ENCODE assay signal across 8 cellular contexts in the genomic region with DNA sequence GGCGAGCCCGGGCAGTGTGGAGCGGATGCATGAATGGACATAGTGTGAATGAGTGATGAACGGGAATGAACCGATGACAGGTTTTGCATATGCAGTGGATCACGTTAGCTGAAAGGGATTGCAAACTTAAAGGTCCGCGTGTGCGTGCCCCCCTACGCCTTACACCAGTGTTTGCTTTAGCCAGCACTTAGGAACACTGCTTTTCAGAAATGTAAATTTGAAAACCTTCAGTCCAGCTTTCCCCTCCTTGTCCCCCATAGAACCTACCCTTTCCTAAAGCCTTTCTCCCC.
DNase-seq lines count a peak whose midpoint lies in the region; ATAC-seq and TF ChIP-seq lines count a peak whose summit lies in the region.

No MANE protein-coding gene starts in this region.

- H3K27me3 ChIP-seq in WERI-Rb-1 (ENCODE audit: insufficient read depth, low read depth, severe bottlenecking): peaks cover 9% of the 10 kb centered on the region
- no peaks in the 10 kb centered on the region for H3K27me3 ChIP-seq in iPS DF 6.9 (ENCODE audit: control insufficient read depth, insufficient read depth, low read length)

- ATAC-seq in GM21786 (IDR thresholded peaks at IDR 0.05; ENCODE audit: unreplicated experiment) (peak; percentile 46), GM21576 (IDR thresholded peaks at IDR 0.05; ENCODE audit: unreplicated experiment) (no peak)
- ATAC-seq in stimulated activated naive CD8-positive, alpha-beta T cell treated with anti-CD3 and anti-CD28 coated beads, Interleukin-15, amount 100 ng/mL, for 72 hours: no peak

- H3K27ac Mint-ChIP-seq in stimulated activated naive CD8-positive, alpha-beta T cell treated with anti-CD3 and anti-CD28 coated beads, Interleukin-15, amount 100 ng/mL, for 72 hours: peak overlapping the region; percentile 100

- peak; percentile 17 for DNase-seq in AG10803 (ENCODE audit: low read depth)
- no peak for DNase-seq in WERI-Rb-1
- DNase-seq in iPS DF 6.9 (ENCODE audit: low read depth, low spot score): no peak
- DNase-seq in stimulated activated naive CD8-positive, alpha-beta T cell treated with anti-CD3 and anti-CD28 coated beads, Interleukin-15, amount 100 ng/mL, for 72 hours: no peak
- DNase-seq in retina: no peak
- DNase-seq in NCI-H1436 treated with DMSO at 0.1 percent for 48 hours (lab: John Stamatoyannopoulos, UW): no peak

- no peaks in the 10 kb centered on the region for H3K9me3 ChIP-seq in WERI-Rb-1 (ENCODE audit: severe bottlenecking)
- no peaks in the 10 kb centered on the region for H3K9me3 ChIP-seq in iPS DF 6.9 (ENCODE audit: control insufficient read depth, insufficient read depth, low read length)

- no peak overlapping the region for H3K27ac ChIP-seq in WERI-Rb-1
- no peak overlapping the region for H3K27ac ChIP-seq in iPS DF 6.9 (ENCODE audit: low read length)

- no CpG with 5 or more reads among the region's 10 CpGs for WGBS in iPS DF 6.9 (ENCODE audit: insufficient coverage, insufficient read length)

- peaks cover 4% of the 10 kb centered on the region; the same call in 1 of the 2 replicates for H3K4me1 ChIP-seq in iPS DF 6.9 (ENCODE audit: control insufficient read depth, insufficient read depth, low read length)

- H3K4me3 Mint-ChIP-seq in stimulated activated naive CD8-positive, alpha-beta T cell treated with anti-CD3 and anti-CD28 coated beads, Interleukin-15, amount 100 ng/mL, for 72 hours: peak overlapping the region; percentile 95 to 98

- H3K4me3 ChIP-seq in AG10803 (ENCODE audit: low read length) (peak overlapping the region; percentile 100), WERI-Rb-1 (ENCODE audit: low read depth, low read length) (peak overlapping the region; percentile 32), iPS DF 6.9 (ENCODE audit: low read length) (peak overlapping the region; percentile 93)

- H3K27me3 Mint-ChIP-seq in stimulated activated naive CD8-positive, alpha-beta T cell treated with anti-CD3 and anti-CD28 coated beads, Interleukin-15, amount 100 ng/mL, for 72 hours: no peaks in the 10 kb centered on the region

- TF ChIP-seq CTCF in AG10803 (conservative IDR thresholded peaks at IDR 0.05; ENCODE audit: low read length) (no peak), WERI-Rb-1 (IDR thresholded peaks at IDR 0.05; ENCODE audit: low read depth, low read length) (no peak)

- H3K36me3 ChIP-seq in WERI-Rb-1 (no peaks in the 10 kb centered on the region), iPS DF 6.9 (ENCODE audit: control insufficient read depth, insufficient read depth, low read length) (peaks cover 14% of the 10 kb centered on the region; the same call in 1 of the 2 replicates)

- no peaks in the 10 kb centered on the region for H3K9me3 Mint-ChIP-seq in stimulated activated naive CD8-positive, alpha-beta T cell treated with anti-CD3 and anti-CD28 coated beads, Interleukin-15, amount 100 ng/mL, for 72 hours

- peaks cover 56% of the 10 kb centered on the region for H3K4me1 Mint-ChIP-seq in stimulated activated naive CD8-positive, alpha-beta T cell treated with anti-CD3 and anti-CD28 coated beads, Interleukin-15, amount 100 ng/mL, for 72 hours

Comparison
In these comparisons a context has a peak if more than half of its experiments do, and no peak if none do; other contexts are left out.
1. H3K4me3 ChIP-seq: peak in every context shown above with its lines; median percentile 100 in AG10803; 93 in iPS DF 6.9; 32 in WERI-Rb-1.